In genomic region chr6:135144678-135145508, GRCh38 we compare ENCODE assay signal across 8 cellular contexts. TPM values are rescaled to one million over a fixed set of nuclear protein-coding genes. Genes with fewer than 3 reads are reported as not detected.
A peak's percentile ranks its signal among the peaks of the same experiment; 100 is the strongest.
DNase-seq lines count a peak whose midpoint lies in the region; ATAC-seq and TF ChIP-seq lines count a peak whose summit lies in the region.

No MANE protein-coding gene starts in this region.

- no peaks in the 10 kb centered on the region for H3K9me3 Mint-ChIP-seq in activated CD4-positive, alpha-beta memory T cell treated with anti-CD3 and anti-CD28 coated beads, Interleukin-2, amount 10 ng/mL, durations not matched to agents 7 days and 5 days

- DNase-seq in stimulated activated CD4-positive, alpha-beta T cell treated with anti-CD3 and anti-CD28 coated beads, Interleukin-2, amount 100 ng/mL, for 4 hours (ENCODE audit: low read depth), result peak; percentile 8
- no peak for DNase-seq in stimulated activated CD4-positive, alpha-beta T cell treated with anti-CD3 and anti-CD28 coated beads, Interleukin-2, amount 100 ng/mL, for 24 hours
- DNase-seq in LNCaP clone FGC (ENCODE audit: low read depth) (no peak), left kidney (ENCODE audit: low read depth, low spot score) (peak; percentile 52), cerebellum (ENCODE audit: low spot score) (no peak)
- DNase-seq in activated CD4-positive, alpha-beta memory T cell treated with anti-CD3 and anti-CD28 coated beads, Interleukin-2, amount 10 ng/mL, durations not matched to agents 7 days and 5 days, result no peak

- no peaks in the 10 kb centered on the region for H3K27me3 Mint-ChIP-seq in activated CD4-positive, alpha-beta memory T cell treated with anti-CD3 and anti-CD28 coated beads, Interleukin-2, amount 10 ng/mL, durations not matched to agents 7 days and 5 days

- CTCF ChIA-PET in activated CD4-positive, alpha-beta memory T cell treated with anti-CD3 and anti-CD28 coated beads, Interleukin-2, amount 10 ng/mL, durations not matched to agents 7 days and 5 days (lab: Charles Lee), result interaction anchor here (0.6 to 4.0 kb wide), 35 partner anchors 12 to 1021 kb away, joined by 3 to 55 read pairs (median 5); partner anchors contain the start of genes HBS1L and MYB

- no peaks in the 10 kb centered on the region for H3K36me3 Mint-ChIP-seq in activated CD4-positive, alpha-beta memory T cell treated with anti-CD3 and anti-CD28 coated beads, Interleukin-2, amount 10 ng/mL, durations not matched to agents 7 days and 5 days (ENCODE audit: low read depth)

- TF ChIP-seq POLR2A in GM18505 (IDR thresholded peaks at IDR 0.05; ENCODE audit: borderline replicate concordance, extremely low read depth, insufficient read depth, insufficient read length), result no peak

- peak overlapping the region; percentile 36 for H3K27ac Mint-ChIP-seq in activated CD4-positive, alpha-beta memory T cell treated with anti-CD3 and anti-CD28 coated beads, Interleukin-2, amount 10 ng/mL, durations not matched to agents 7 days and 5 days

- peak overlapping the region; percentile 44 for H3K4me3 Mint-ChIP-seq in activated CD4-positive, alpha-beta memory T cell treated with anti-CD3 and anti-CD28 coated beads, Interleukin-2, amount 10 ng/mL, durations not matched to agents 7 days and 5 days

- ATAC-seq in HG03045 (IDR thresholded peaks at IDR 0.05; ENCODE audit: unreplicated experiment), result no peak
- ATAC-seq in GM18505 (IDR thresholded peaks at IDR 0.05; ENCODE audit: unreplicated experiment), result no peak

- TF ChIP-seq CTCF in LNCaP clone FGC (IDR thresholded peaks at IDR 0.05; ENCODE audit: control insufficient read depth, extremely low read depth, insufficient read depth), result peak; percentile 57

- peaks cover 64% of the 10 kb centered on the region for H3K4me1 Mint-ChIP-seq in activated CD4-positive, alpha-beta memory T cell treated with anti-CD3 and anti-CD28 coated beads, Interleukin-2, amount 10 ng/mL, durations not matched to agents 7 days and 5 days

- POLR2A ChIA-PET in activated CD4-positive, alpha-beta memory T cell treated with anti-CD3 and anti-CD28 coated beads, Interleukin-2, amount 10 ng/mL, durations not matched to agents 7 days and 5 days (lab: Charles Lee), result interaction anchor here (0.7 to 3.0 kb wide), 12 partner anchors 15 to 139 kb away, joined by 3 to 41 read pairs (median 4); partner anchors contain the start of genes HBS1L and MYB

- H3K4me3 ChIP-seq in LNCaP clone FGC (ENCODE audit: low read depth, low read length), result no peak overlapping the region

RNA-seq across cellular contexts. Expression of gene MYB, which starts 36.2 kb away (rescaled TPM):
- 10 to 100 TPM; 27.7 to 30.3 TPM for total RNA-seq in activated CD4-positive, alpha-beta memory T cell treated with anti-CD3 and anti-CD28 coated beads, Interleukin-2, amount 10 ng/mL, durations not matched to agents 7 days and 5 days
- total RNA-seq in cerebellum, result 9.0 TPM

Comparison
In these comparisons a context has a peak if more than half of its experiments do, and no peak if none do; other contexts are left out.
1. DNase-seq: peak in stimulated activated CD4-positive, alpha-beta T cell treated with anti-CD3 and anti-CD28 coated beads, Interleukin-2, amount 100 ng/mL, for 4 hours (single experiment) and left kidney (single experiment); none in stimulated activated CD4-positive, alpha-beta T cell treated with anti-CD3 and anti-CD28 coated beads, Interleukin-2, amount 100 ng/mL, for 24 hours (0 of 2), LNCaP clone FGC (single experiment), activated CD4-positive, alpha-beta memory T cell treated with anti-CD3 and anti-CD28 coated beads, Interleukin-2, amount 10 ng/mL, durations not matched to agents 7 days and 5 days (single experiment) and cerebellum (single experiment).